ENCODE assay signal across 9 cellular contexts in genomic region chr15:60589728-60590127, GRCh38.
A peak's percentile ranks its signal among the peaks of the same experiment; 100 is the strongest.
DNase-seq lines count a peak whose midpoint lies in the region; TF ChIP-seq lines count a peak whose summit lies in the region.
"Had no signal": no experiment of that assay in that cellular context is flagged by ENCODE, and none has a peak within 500 bp of the region (broad histone marks: within the 10 kb centered on the region; RNA-seq: fewer than 3 reads in every experiment).

No MANE protein-coding gene starts in this region.

- H3K4me3 ChIP-seq in Caco-2 (ENCODE audit: low read depth, low read length) (no peak overlapping the region), KMS-11 (IDR thresholded peaks at IDR 0.05; ENCODE audit: insufficient read depth, low read depth, low read length) (no peak overlapping the region), endodermal cell (ENCODE audit: low read length) (peak overlapping the region; percentile 87), mesendoderm (ENCODE audit: low read length) (no peak overlapping the region), Karpas-422 (ENCODE audit: low read length) (no peak overlapping the region)

- no peaks in the 10 kb centered on the region for H3K27me3 ChIP-seq in Caco-2 (replicated peaks; ENCODE audit: control insufficient read depth, insufficient read depth, low read length)
- no peaks in the 10 kb centered on the region for H3K27me3 ChIP-seq in KMS-11 (ENCODE audit: insufficient read depth, low read depth)
- peaks cover 22% of the 10 kb centered on the region for H3K27me3 ChIP-seq in endodermal cell (ENCODE audit: control insufficient read depth, insufficient read depth, low read length, poor library complexity, severe bottlenecking)
- no peaks in the 10 kb centered on the region for H3K27me3 ChIP-seq in mesendoderm (ENCODE audit: insufficient read depth, low read length, poor library complexity)
- no peaks in the 10 kb centered on the region for H3K27me3 ChIP-seq in Karpas-422 (ENCODE audit: low read length)

- H2BK120ac ChIP-seq in mesendoderm (ENCODE audit: low read depth, low read length) = no peak overlapping the region

- H3K27me3 Mint-ChIP-seq in Caco-2 (ENCODE audit: insufficient read depth, unreplicated experiment) (no peaks in the 10 kb centered on the region), endodermal cell (ENCODE audit: insufficient read depth) (peaks cover 13% of the 10 kb centered on the region), neural crest cell (ENCODE audit: low read depth) (peaks cover 81% of the 10 kb centered on the region)

- peak overlapping the region; percentile 89 for H3K9ac ChIP-seq in KMS-11
- H3K9ac ChIP-seq in endodermal cell (ENCODE audit: extremely low read depth, low read length, poor library complexity, severe bottlenecking) = peak overlapping the region; percentile 52
- H3K9ac ChIP-seq in mesendoderm (ENCODE audit: low read length) = no peak overlapping the region
- no peak overlapping the region for H3K9ac ChIP-seq in Karpas-422 (ENCODE audit: low read length)

- H3K4ac ChIP-seq in mesendoderm (ENCODE audit: low read depth, low read length) = no peak overlapping the region

- H3K27ac Mint-ChIP-seq in Caco-2 (ENCODE audit: unreplicated experiment) = no peak overlapping the region
- no peak overlapping the region for H3K27ac Mint-ChIP-seq in endodermal cell
- no peak overlapping the region for H3K27ac Mint-ChIP-seq in neural crest cell (ENCODE audit: unreplicated experiment)

- peaks cover 20% of the 10 kb centered on the region for H3K4me1 Mint-ChIP-seq in Caco-2 (ENCODE audit: low read depth, unreplicated experiment)
- H3K4me1 Mint-ChIP-seq in endodermal cell = peaks cover 52% of the 10 kb centered on the region
- peaks cover 4% of the 10 kb centered on the region for H3K4me1 Mint-ChIP-seq in neural crest cell

- DNase-seq in Caco-2 (no peak), endodermal cell (no peak), neural crest cell (ENCODE audit: low read depth, low spot score) (no peak), mesendoderm (no peak), Karpas-422 (no peak), SW 1271 (lab: John Stamatoyannopoulos, UW) (no peak), KBM-7 (no peak)
- DNase-seq: NCI-H345 had no signal

- H3K4me2 ChIP-seq in KMS-11 = peak overlapping the region; percentile 97
- H3K4me2 ChIP-seq in mesendoderm (ENCODE audit: low read length) = no peak overlapping the region
- H3K4me2 ChIP-seq in Karpas-422 (ENCODE audit: low read depth, low read length, poor library complexity, severe bottlenecking) = no peak overlapping the region

- H3K9me3 ChIP-seq in Caco-2 (no peaks in the 10 kb centered on the region), endodermal cell (ENCODE audit: control insufficient read depth, low read length) (no peaks in the 10 kb centered on the region), Karpas-422 (ENCODE audit: low read length) (no peaks in the 10 kb centered on the region)

- no peak overlapping the region for H3K56ac ChIP-seq in mesendoderm (ENCODE audit: low read length)

- H3K27ac ChIP-seq in KMS-11 (peak overlapping the region; percentile 84), endodermal cell (ENCODE audit: low read depth, low read length) (no peak overlapping the region), mesendoderm (ENCODE audit: low read depth, low read length) (no peak overlapping the region), Karpas-422 (ENCODE audit: low read length) (no peak overlapping the region)

- WGBS in endodermal cell (ENCODE audit: insufficient coverage in 1 of 2, insufficient read length in 1 of 2), 2 experiments = 38% methylated on average over 1 of the region's 1 CpG; no CpG with 5 or more reads in 1 of the 2 experiments
- no CpG with 5 or more reads among the region's 1 CpG for WGBS in mesendoderm (ENCODE audit: extremely low coverage, insufficient coverage, low lambda C conversion rate)

- no peaks in the 10 kb centered on the region for H3K9me2 ChIP-seq in Karpas-422 (replicated peaks; ENCODE audit: insufficient read depth, low read length)

- H3K18ac ChIP-seq in mesendoderm (ENCODE audit: low read length) = no peak overlapping the region

- H3K79me2 ChIP-seq in KMS-11 (ENCODE audit: insufficient read depth, low read depth) (peaks cover 73% of the 10 kb centered on the region), mesendoderm (ENCODE audit: control insufficient read depth, insufficient read depth, low read length) (no peaks in the 10 kb centered on the region), Karpas-422 (ENCODE audit: low read length) (no peaks in the 10 kb centered on the region)

- H3K36me3 Mint-ChIP-seq in Caco-2 (ENCODE audit: insufficient read depth, unreplicated experiment) (peaks cover 5% of the 10 kb centered on the region), endodermal cell (ENCODE audit: low read depth) (no peaks in the 10 kb centered on the region), neural crest cell (ENCODE audit: low read depth) (no peaks in the 10 kb centered on the region)

- no peak overlapping the region for H2BK5ac ChIP-seq in mesendoderm (ENCODE audit: low read length)

- no peak overlapping the region for H4K5ac ChIP-seq in mesendoderm (ENCODE audit: low read length)

- POLR2A ChIA-PET in Caco-2 (lab: Charles Lee) = no interaction called here

- H3K9me3 Mint-ChIP-seq in Caco-2 (ENCODE audit: unreplicated experiment) (no peaks in the 10 kb centered on the region), endodermal cell (no peaks in the 10 kb centered on the region), neural crest cell (no peaks in the 10 kb centered on the region)

- in situ Hi-C loops in KBM-7 (cut with MboI; ENCODE audit: low pct_unique_long_range_greater_than_20kb, low sequenced_read_pairs) = no loop called here

- H3K4me1 ChIP-seq in Caco-2 (peaks cover 26% of the 10 kb centered on the region), KMS-11 (ENCODE audit: low read depth, poor library complexity, severe bottlenecking) (peaks cover 52% of the 10 kb centered on the region), endodermal cell (ENCODE audit: control insufficient read depth, insufficient read depth, low read length) (peaks cover 10% of the 10 kb centered on the region), mesendoderm (ENCODE audit: control insufficient read depth, low read depth, low read length) (peaks cover 1% of the 10 kb centered on the region), Karpas-422 (ENCODE audit: low read length) (peaks cover 6% of the 10 kb centered on the region)

- H2BK15ac ChIP-seq in mesendoderm (replicated peaks; ENCODE audit: low read depth) = no peak overlapping the region

- BruUV-seq in Caco-2 (replicated peaks; lab: Mats Ljungman, UMichigan) = no TSS peak

- H4K8ac ChIP-seq in mesendoderm (ENCODE audit: low read depth, low read length) = no peak overlapping the region

- H4K20me1 ChIP-seq in KMS-11 (ENCODE audit: insufficient read depth) = no peaks in the 10 kb centered on the region
- no peaks in the 10 kb centered on the region for H4K20me1 ChIP-seq in Karpas-422 (ENCODE audit: insufficient read depth, low read depth, low read length)

- H2AFZ ChIP-seq in KMS-11 (ENCODE audit: low read depth) (no peak overlapping the region), Karpas-422 (ENCODE audit: low read length) (no peak overlapping the region)

- H3K4me3 Mint-ChIP-seq in Caco-2 (ENCODE audit: unreplicated experiment) (peak overlapping the region; percentile 82), endodermal cell (peak overlapping the region; percentile 85), neural crest cell (peak overlapping the region; percentile 83)

- no peak overlapping the region for H2AK5ac ChIP-seq in mesendoderm (ENCODE audit: low read length)

- TF ChIP-seq CTCF in Caco-2 (IDR thresholded peaks at IDR 0.05; ENCODE audit: insufficient read depth in 1 of 2, low read depth in 1 of 2, low read length in 1 of 2, severe bottlenecking in 1 of 2, unreplicated experiment in 1 of 2) (no peak), KMS-11 (conservative IDR thresholded peaks at IDR 0.05; ENCODE audit: low read depth, low read length) (no peak), endodermal cell (conservative IDR thresholded peaks at IDR 0.05) (no peak), neural crest cell (conservative IDR thresholded peaks at IDR 0.05) (no peak)

- CTCF ChIA-PET in Caco-2 (lab: Charles Lee) = no interaction called here

- peaks cover 2% of the 10 kb centered on the region for H3K79me1 ChIP-seq in mesendoderm (ENCODE audit: low read length)

- no peak overlapping the region for H3K23ac ChIP-seq in mesendoderm (ENCODE audit: low read length)

- H3K36me3 ChIP-seq in Caco-2 (ENCODE audit: control insufficient read depth, insufficient read depth, low read length) (no peaks in the 10 kb centered on the region), KMS-11 (ENCODE audit: insufficient read depth) (no peaks in the 10 kb centered on the region), endodermal cell (ENCODE audit: control insufficient read depth, insufficient read depth, low read length) (no peaks in the 10 kb centered on the region), mesendoderm (ENCODE audit: control insufficient read depth, insufficient read depth, low read length) (no peaks in the 10 kb centered on the region), Karpas-422 (ENCODE audit: insufficient read depth, low read length) (no peaks in the 10 kb centered on the region)

- intact Hi-C loops in Caco-2 (cut with micrococcal nuclease; ENCODE audit: unreplicated experiment) = loop anchor here (5.0 kb wide), 3 partner anchors 37 to 593 kb away; no protein-coding TSS in a partner anchor

Comparison
In these comparisons a context has a peak if more than half of its experiments do, and no peak if none do; other contexts are left out.
1. H3K9ac ChIP-seq: peak in KMS-11 (single experiment) and endodermal cell (single experiment); none in mesendoderm (single experiment) and Karpas-422 (single experiment).
2. Peak in every context shown above with its lines, with median percentiles within 50 percentile points of each other: H3K4me3 Mint-ChIP-seq.